24 cellular contexts compared by ENCODE assay signal in the genomic region with DNA sequence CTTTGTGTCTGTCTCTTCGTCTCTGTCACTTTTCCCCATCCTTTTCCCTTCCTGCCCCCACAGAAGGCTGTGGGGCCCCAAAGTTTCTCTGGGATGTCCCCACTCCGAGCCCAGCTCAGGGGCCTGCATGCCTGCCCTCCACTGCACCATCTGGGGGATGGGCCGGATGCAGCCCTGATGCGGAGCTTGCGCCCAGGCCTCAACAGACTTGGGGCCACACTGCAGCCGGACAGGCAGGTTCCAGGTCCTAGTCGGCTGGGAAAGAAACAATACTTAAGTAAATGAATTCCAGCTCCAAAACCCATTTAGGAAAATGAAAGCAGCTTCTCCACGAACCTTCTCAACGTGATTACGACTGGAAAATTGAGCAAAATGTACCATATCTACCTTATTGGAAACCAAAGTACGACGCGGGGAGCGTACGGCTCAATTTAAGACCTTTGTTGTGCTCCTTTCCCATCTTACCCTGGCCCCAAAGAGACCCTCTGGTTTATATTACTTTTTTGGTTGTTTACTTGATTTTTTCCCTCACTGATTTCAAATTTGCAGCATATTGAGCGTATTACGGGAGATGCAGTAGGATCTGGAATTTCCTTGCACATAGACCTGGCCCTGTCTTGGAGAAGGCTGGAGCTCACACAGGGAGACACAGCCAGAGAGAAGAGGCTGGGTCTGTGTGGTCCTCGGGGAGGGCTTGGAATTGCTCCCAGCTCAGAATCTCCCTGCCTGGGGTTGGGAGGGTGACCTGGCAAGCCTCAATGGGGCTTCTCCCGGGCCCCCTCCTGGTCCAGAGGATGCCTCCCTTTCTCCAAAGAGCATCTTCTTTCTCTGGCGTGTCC. TPM values are rescaled to one million over a fixed set of nuclear protein-coding genes. Genes with fewer than 3 reads are reported as not detected.
DNase-seq lines count a peak whose midpoint lies in the region; TF ChIP-seq lines count a peak whose summit lies in the region.
"Had no signal": no experiment of that assay in that cellular context is flagged by ENCODE, and none has a peak within 500 bp of the region (broad histone marks: within the 10 kb centered on the region; RNA-seq: fewer than 3 reads in every experiment).

No MANE protein-coding gene starts in this region.

- no peak for TF ChIP-seq EP300 in esophagus muscularis mucosa (IDR thresholded peaks at IDR 0.05)

- 81% methylated on average over 20 of the region's 20 CpGs for WGBS in esophagus muscularis mucosa

- H3K27ac ChIP-seq in ascending aorta (peak overlapping the region; percentile 96 to 100), esophagus muscularis mucosa (replicated peaks in 1 of 4) (peak overlapping the region in 3 of 4 donors; percentile 23 to 98 (median 34)), osteoblast (ENCODE audit: low read depth, low read length) (peak overlapping the region; percentile 96)
- H3K27ac ChIP-seq: lower lobe of right lung, right lobe of liver, VCaP had no signal

- H3K4me3 ChIP-seq in ascending aorta (peak overlapping the region; percentile 91 to 94), esophagus muscularis mucosa (no peak overlapping the region), osteoblast (ENCODE audit: insufficient read depth, low read length) (peak overlapping the region; percentile 54), HAP-1 (no peak overlapping the region)
- H3K4me3 ChIP-seq: adrenal gland, lower lobe of right lung, right lobe of liver, testis had no signal

- H3K27me3 Mint-ChIP-seq in type B pancreatic cell, result peaks cover 66% of the 10 kb centered on the region

- no peaks in the 10 kb centered on the region for H3K9me3 Mint-ChIP-seq in type B pancreatic cell
- H3K9me3 Mint-ChIP-seq: CD8-positive, alpha-beta memory T cell; central memory CD8-positive, alpha-beta T cell; H9 had no signal

- intact Hi-C loops in ascending aorta (cut with DNase I), result loop anchor here (2.0 to 5.0 kb wide), 2 partner anchors 420 to 483 kb away; no protein-coding TSS in a partner anchor
- intact Hi-C loops in esophagus muscularis mucosa (cut with DNase I), result no loop called here

- H3K36me3 Mint-ChIP-seq in type B pancreatic cell, result peaks cover 20% of the 10 kb centered on the region

- in situ Hi-C loops in HAP-1 (cut with MboI; ENCODE audit: low sequenced_read_pairs), result loop anchor here (25.0 kb wide), 1 partner anchor 495 kb away; no protein-coding TSS in a partner anchor

- H3K9me3 ChIP-seq in ascending aorta, result no peaks in the 10 kb centered on the region
- H3K9me3 ChIP-seq in esophagus muscularis mucosa, result no peaks in the 10 kb centered on the region
- H3K9me3 ChIP-seq in osteoblast (ENCODE audit: low read depth, low read length), result no peaks in the 10 kb centered on the region
- H3K9me3 ChIP-seq in HAP-1, result no peaks in the 10 kb centered on the region
- H3K9me3 ChIP-seq: adrenal gland, lower lobe of right lung, right lobe of liver, testis had no signal

- H3K27me3 ChIP-seq in ascending aorta (no peaks in the 10 kb centered on the region), esophagus muscularis mucosa (peaks cover 0 to 61% (median 17%) of the 10 kb centered on the region in 4 donors), osteoblast (ENCODE audit: insufficient read depth, low read length) (no peaks in the 10 kb centered on the region), HAP-1 (ENCODE audit: low read depth) (no peaks in the 10 kb centered on the region)
- H3K27me3 ChIP-seq: testis had no signal

- H3K36me3 ChIP-seq in ascending aorta (peaks cover 17 to 32% of the 10 kb centered on the region in 2 donors), esophagus muscularis mucosa (no peaks in the 10 kb centered on the region), osteoblast (ENCODE audit: insufficient read depth, low read length) (peaks cover 6% of the 10 kb centered on the region), HAP-1 (replicated peaks) (no peaks in the 10 kb centered on the region)
- H3K36me3 ChIP-seq: adrenal gland, lower lobe of right lung, right lobe of liver had no signal

- peak overlapping the region; percentile 81 for H3K4me3 Mint-ChIP-seq in type B pancreatic cell
- H3K4me3 Mint-ChIP-seq: CD8-positive, alpha-beta memory T cell; central memory CD8-positive, alpha-beta T cell had no signal

- H3K79me2 ChIP-seq in osteoblast (ENCODE audit: insufficient read depth, low read length), result peaks cover 98% of the 10 kb centered on the region

- peaks cover 34% of the 10 kb centered on the region for H3K4me1 Mint-ChIP-seq in type B pancreatic cell (ENCODE audit: unreplicated experiment)
- H3K4me1 Mint-ChIP-seq: central memory CD8-positive, alpha-beta T cell had no signal

- H3K4me2 ChIP-seq in osteoblast (ENCODE audit: insufficient read depth, low read length), result peak overlapping the region; percentile 90

- no peak for TF ChIP-seq CTCF in ascending aorta (IDR thresholded peaks at IDR 0.05)
- TF ChIP-seq CTCF in esophagus muscularis mucosa (IDR thresholded peaks at IDR 0.05), result no peak
- no peak for TF ChIP-seq CTCF in osteoblast (IDR thresholded peaks at IDR 0.05; ENCODE audit: extremely low read depth, low read depth, low read length)
- no peak for TF ChIP-seq CTCF in type B pancreatic cell (conservative IDR thresholded peaks at IDR 0.05)

- H3K4me1 ChIP-seq in ascending aorta (peaks cover 3 to 19% of the 10 kb centered on the region in 2 donors), esophagus muscularis mucosa (peaks cover 9 to 63% (median 46%) of the 10 kb centered on the region in 4 donors), osteoblast (ENCODE audit: insufficient read depth, low read length) (peaks cover 51% of the 10 kb centered on the region), HAP-1 (no peaks in the 10 kb centered on the region)
- H3K4me1 ChIP-seq: testis had no signal

- no peak for TF ChIP-seq POLR2A in esophagus muscularis mucosa (IDR thresholded peaks at IDR 0.05; ENCODE audit: low read depth)

- DNase-seq in ascending aorta (ENCODE audit: low spot score in 2 of 2) (no peak), esophagus muscularis mucosa (ENCODE audit: extremely low spot score) (no peak), osteoblast (ENCODE audit: insufficient read length, low spot score, missing footprints) (peak; percentile 95), type B pancreatic cell (ENCODE audit: extremely low spot score, unreplicated experiment) (no peak), NCI-H187 (lab: John Stamatoyannopoulos, UW) (no peak), NCI-H2227 treated with DMSO at 0.1 percent for 48 hours (lab: John Stamatoyannopoulos, UW) (no peak), HAP-1 (ENCODE audit: low spot score in 2 of 2) (no peak)
- DNase-seq: activated gamma-delta T cell treated with Interleukin-2 at 50 U/mL for 16 hours; CD8-positive, alpha-beta memory T cell; DND-41; effector memory CD4-positive, alpha-beta T cell; glutamatergic neuron; H9; lower lobe of right lung; NCI-H1092; NCI-H2107; NCI-H510A; nucleus accumbens; T-helper 2 cell; testis had no signal

- H4K20me1 ChIP-seq in osteoblast (ENCODE audit: insufficient read depth, low read length), result peaks cover 9% of the 10 kb centered on the region

- H2AFZ ChIP-seq in osteoblast (ENCODE audit: low read length), result peak overlapping the region; percentile 33

- peak overlapping the region; percentile 22 for H3K27ac Mint-ChIP-seq in type B pancreatic cell
- H3K27ac Mint-ChIP-seq: H9 had no signal

RNA-seq across cellular contexts. Expression of a gene that starts 8.0 kb away (rescaled TPM):
- total RNA-seq in ascending aorta (125 TPM), esophagus muscularis mucosa (10 to 100 TPM in 3 of 4 donors, 1 to 10 TPM in 1; 8.7 to 19.7 (median 16.8) TPM), osteoblast (39.4 and 41.0 TPM in 2 replicates), type B pancreatic cell (ENCODE audit: low replicate concordance) (20.8 and 53.5 TPM in 2 replicates)
- total RNA-seq: CD8-positive, alpha-beta memory T cell; H9 had no signal

Comparison
In these comparisons a context has a peak if more than half of its experiments do, and no peak if none do; other contexts are left out.
1. H3K27ac ChIP-seq: peak in every context shown above with its lines; median percentile 98 in ascending aorta; 96 in osteoblast; 34 in esophagus muscularis mucosa.
2. H3K4me3 ChIP-seq: peak in ascending aorta (2 of 2) and osteoblast (single experiment); none in esophagus muscularis mucosa (0 of 4) and HAP-1 (single experiment).